In the genomic region with DNA sequence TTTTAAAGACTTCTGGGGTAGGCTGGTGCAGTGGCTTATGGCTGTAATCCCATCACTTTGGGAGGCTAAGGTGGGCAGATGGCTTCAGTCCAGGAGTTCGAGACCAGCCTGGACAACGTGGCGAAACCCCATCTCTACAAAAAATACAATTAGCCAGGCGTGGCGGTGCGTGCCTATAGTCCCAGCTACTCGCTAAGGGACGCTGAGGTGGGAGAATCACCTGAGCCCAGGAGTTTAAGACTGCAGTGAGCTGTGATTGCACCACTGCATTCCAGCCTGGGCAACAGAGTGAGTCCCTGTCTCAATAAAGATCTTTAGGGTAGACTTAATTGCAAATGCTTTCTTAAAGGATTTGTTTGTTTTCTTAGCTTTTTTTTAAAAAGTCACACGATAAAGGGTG, we compare ENCODE assay signal across 27 cellular contexts. TPM values are rescaled to one million over a fixed set of nuclear protein-coding genes. Genes with fewer than 3 reads are reported as not detected.
A peak's percentile ranks its signal among the peaks of the same experiment; 100 is the strongest.
DNase-seq lines count a peak whose midpoint lies in the region; ATAC-seq and TF ChIP-seq lines count a peak whose summit lies in the region.
"Had no signal": no experiment of that assay in that cellular context is flagged by ENCODE, and none has a peak within 500 bp of the region (broad histone marks: within the 10 kb centered on the region; RNA-seq: fewer than 3 reads in every experiment).

No MANE protein-coding gene starts in this region.

- BruUV-seq in PC-3 (replicated peaks; lab: Mats Ljungman, UMichigan), result no TSS peak

- H3K36me3 Mint-ChIP-seq in immature natural killer cell, result no peaks in the 10 kb centered on the region

- H3K27me3 ChIP-seq in PC-3 (ENCODE audit: low read length), result no peaks in the 10 kb centered on the region
- H3K27me3 ChIP-seq in neutrophil, result no peaks in the 10 kb centered on the region
- no peaks in the 10 kb centered on the region for H3K27me3 ChIP-seq in dorsolateral prefrontal cortex
- no peaks in the 10 kb centered on the region for H3K27me3 ChIP-seq in suprapubic skin
- H3K27me3 ChIP-seq: esophagus squamous epithelium, pancreas, right atrium auricular region had no signal

- TF ChIP-seq POLR2A in suprapubic skin (IDR thresholded peaks at IDR 0.05), result no peak

- TF ChIP-seq CTCF in PC-3 (conservative IDR thresholded peaks at IDR 0.05; ENCODE audit: low read depth, low read length), result no peak
- TF ChIP-seq CTCF in neutrophil (IDR thresholded peaks at IDR 0.05), result no peak
- no peak for TF ChIP-seq CTCF in dorsolateral prefrontal cortex (IDR thresholded peaks at IDR 0.05 in 54 of 56, conservative IDR thresholded peaks at IDR 0.05 in 2 of 56; ENCODE audit: low read depth in 1 of 56, partially characterized antibody in 56 of 56)
- no peak for TF ChIP-seq CTCF in suprapubic skin (IDR thresholded peaks at IDR 0.05)

- H3K4me3 ChIP-seq in PC-3 (ENCODE audit: low read length) (no peak overlapping the region), neutrophil (ENCODE audit: low read depth in 1 of 2, low read length in 1 of 2) (no peak overlapping the region), dorsolateral prefrontal cortex (no peak overlapping the region), suprapubic skin (no peak overlapping the region)
- H3K4me3 ChIP-seq: esophagus squamous epithelium, left ventricle myocardium inferior, pancreas, right atrium auricular region had no signal

- intact Hi-C loops in PC-3 (cut with micrococcal nuclease) (no loop called here), dorsolateral prefrontal cortex (cut with DNase I) (no loop called here), left colon (cut with DNase I, micrococcal nuclease) (no loop called here)

- CTCF ChIA-PET in PC-3 (lab: Charles Lee), result no interaction called here

- H3K9ac ChIP-seq in PC-3 (ENCODE audit: low read length), result no peak overlapping the region

- H2AFZ ChIP-seq in PC-3 (ENCODE audit: low read length), result no peak overlapping the region

- 91% methylated on average over 9 of the region's 9 CpGs for WGBS in suprapubic skin

- H3K36me3 ChIP-seq in PC-3 (ENCODE audit: low read depth, low read length) (peaks cover 5% of the 10 kb centered on the region; the same call in 1 of the 2 replicates), neutrophil (peaks cover 1% of the 10 kb centered on the region), suprapubic skin (no peaks in the 10 kb centered on the region)
- H3K36me3 ChIP-seq: pancreas, right atrium auricular region had no signal

- peaks cover 0 to 3% (median 0%) of the 10 kb centered on the region in 3 donors for H3K27me3 Mint-ChIP-seq in immature natural killer cell (ENCODE audit: low read depth in 3 of 3)
- H3K27me3 Mint-ChIP-seq: activated naive CD4-positive, alpha-beta T cell treated with anti-CD3 and anti-CD28 coated beads, Interleukin-2, amount 50 U/mL, for 24 hours; activated T-helper 17 cell treated with anti-CD3 and anti-CD28 coated beads, Interleukin-2, amount 50 U/mL, for 72 hours; naive thymus-derived CD4-positive, alpha-beta T cell; type B pancreatic cell had no signal

- no peaks in the 10 kb centered on the region for H3F3A ChIP-seq in PC-3 (ENCODE audit: low read length, unreplicated experiment)

- DNase-seq in ELF-1 (ENCODE audit: low read depth, low spot score) (peak; percentile 34), PC-3 (no peak), immature natural killer cell (no peak), dorsolateral prefrontal cortex (no peak), suprapubic skin (ENCODE audit: low spot score in 2 of 2) (no peak), left colon (no peak)
- DNase-seq: activated CD4-positive, alpha-beta T cell treated with anti-CD3 and anti-CD28 coated beads, Interleukin-2, amount 50 U/mL, for 48 hours; activated CD8-positive, alpha-beta memory T cell treated with anti-CD3 and anti-CD28 coated beads, Interleukin-2, amount 50 U/mL, for 4 hours; DMS79 treated with DMSO at 0.1 percent for 48 hours; esophagus squamous epithelium; foreskin melanocyte; left ventricle myocardium inferior; midbrain; naive thymus-derived CD4-positive, alpha-beta T cell; NCI-H1694; NCI-H524 treated with DMSO at 0.1 percent for 48 hours; pancreas; RPMI8226; stimulated activated CD4-positive, alpha-beta T cell treated with anti-CD3 and anti-CD28 coated beads, Interleukin-2, amount 100 ng/mL, for 48 hours; T-helper 1 cell had no signal

- peaks cover 96% of the 10 kb centered on the region for H3K79me2 ChIP-seq in PC-3 (ENCODE audit: low read length)

- ATAC-seq in PC-3 (no peak), left colon (no peak)
- ATAC-seq: activated CD4-positive, CD25-positive, alpha-beta regulatory T cell treated with anti-CD3 and anti-CD28 coated beads, Interleukin-2, amount 50 U/mL, for 24 hours; activated T-helper 17 cell treated with anti-CD3 and anti-CD28 coated beads, Interleukin-2, amount 50 U/mL, for 72 hours; pancreas had no signal

- no peaks in the 10 kb centered on the region for H3K9me3 Mint-ChIP-seq in immature natural killer cell
- H3K9me3 Mint-ChIP-seq: activated naive CD4-positive, alpha-beta T cell treated with anti-CD3 and anti-CD28 coated beads, Interleukin-2, amount 50 U/mL, for 24 hours; activated T-helper 17 cell treated with anti-CD3 and anti-CD28 coated beads, Interleukin-2, amount 50 U/mL, for 72 hours; naive thymus-derived CD4-positive, alpha-beta T cell had no signal

- no peaks in the 10 kb centered on the region for H3K9me2 ChIP-seq in PC-3 (replicated peaks; ENCODE audit: low read length)

- TF ChIP-seq EP300 in suprapubic skin (IDR thresholded peaks at IDR 0.05), result no peak

- H3K4me2 ChIP-seq in PC-3 (ENCODE audit: low read length), result 0 out of 2 replicates have a peak overlapping the region, but pooled peaks have one; percentile 21

- H3K9me3 ChIP-seq in PC-3 (ENCODE audit: low read length) (no peaks in the 10 kb centered on the region), neutrophil (no peaks in the 10 kb centered on the region), suprapubic skin (no peaks in the 10 kb centered on the region)
- H3K9me3 ChIP-seq: esophagus squamous epithelium, left ventricle myocardium inferior, pancreas, right atrium auricular region had no signal

- H3K27ac Mint-ChIP-seq in immature natural killer cell, result peak overlapping the region; percentile 73 to 92 (median 86)
- H3K27ac Mint-ChIP-seq: activated naive CD4-positive, alpha-beta T cell treated with anti-CD3 and anti-CD28 coated beads, Interleukin-2, amount 50 U/mL, for 24 hours; activated T-helper 17 cell treated with anti-CD3 and anti-CD28 coated beads, Interleukin-2, amount 50 U/mL, for 72 hours; type B pancreatic cell had no signal

- H3K4me1 ChIP-seq in PC-3 (ENCODE audit: insufficient read depth, low read length), result peaks cover 16% of the 10 kb centered on the region
- peaks cover 41 to 58% of the 10 kb centered on the region in 2 experiments for H3K4me1 ChIP-seq in neutrophil (ENCODE audit: control insufficient read depth in 1 of 2, insufficient read depth in 1 of 2, low read depth in 1 of 2, low read length in 1 of 2)
- peaks cover 40% of the 10 kb centered on the region for H3K4me1 ChIP-seq in suprapubic skin

- H4K20me1 ChIP-seq in PC-3 (ENCODE audit: low read length), result peaks cover 42% of the 10 kb centered on the region

- H3K27ac ChIP-seq in PC-3 (ENCODE audit: low read length) (no peak overlapping the region), neutrophil (peak overlapping the region; percentile 69), dorsolateral prefrontal cortex (no peak overlapping the region), suprapubic skin (no peak overlapping the region)
- H3K27ac ChIP-seq: C4-2B, esophagus squamous epithelium, left ventricle myocardium inferior, pancreas, right atrium auricular region had no signal

- POLR2A ChIA-PET in PC-3 (lab: Charles Lee; ENCODE audit: unreplicated experiment), result no interaction called here

- peaks cover 93 to 97% of the 10 kb centered on the region in 2 donors for H3K4me1 Mint-ChIP-seq in immature natural killer cell

- peak overlapping the region; percentile 64 to 90 (median 71) for H3K4me3 Mint-ChIP-seq in immature natural killer cell
- H3K4me3 Mint-ChIP-seq: activated naive CD4-positive, alpha-beta T cell treated with anti-CD3 and anti-CD28 coated beads, Interleukin-2, amount 50 U/mL, for 24 hours; activated T-helper 17 cell treated with anti-CD3 and anti-CD28 coated beads, Interleukin-2, amount 50 U/mL, for 72 hours; type B pancreatic cell had no signal

RNA-seq across cellular contexts. Expression of a gene that starts 29.3 kb away (rescaled TPM):
- total RNA-seq in PC-3 (2014; rRNA removed) (26.2 and 34.3 TPM in 2 replicates), dorsolateral prefrontal cortex (10 to 100 TPM; 45.3 to 86.5 (median 60.7) TPM), suprapubic skin (100 to 1,000 TPM in 2 of 4 donors, 10 to 100 TPM in 2; 64.6 to 130 (median 95.5) TPM), left colon (10 to 100 TPM; 40.6 to 46.6 TPM)
- 10 to 100 TPM; 26.4 to 52.7 (median 44.4) TPM for polyA plus RNA-seq in immature natural killer cell
